10 cellular contexts compared by ENCODE assay signal in genomic region chr5:132421442-132421841, GRCh38. TPM values are rescaled to one million over a fixed set of nuclear protein-coding genes. Genes with fewer than 3 reads are reported as not detected.
DNase-seq lines count a peak whose midpoint lies in the region; ATAC-seq and TF ChIP-seq lines count a peak whose summit lies in the region.
"Had no signal": no experiment of that assay in that cellular context is flagged by ENCODE, and none has a peak within 500 bp of the region (broad histone marks: within the 10 kb centered on the region; RNA-seq: fewer than 3 reads in every experiment).

No MANE protein-coding gene starts in this region.

- H3K9me3 Mint-ChIP-seq in activated CD4-positive, alpha-beta T cell treated with anti-CD3 and anti-CD28 coated beads for 36 hours (ENCODE audit: low read depth), result no peaks in the 10 kb centered on the region
- H3K9me3 Mint-ChIP-seq in immature natural killer cell, result no peaks in the 10 kb centered on the region

- H3K27me3 ChIP-seq in RWPE2 (ENCODE audit: insufficient read depth, poor library complexity, severe bottlenecking) (no peaks in the 10 kb centered on the region), stomach (no peaks in the 10 kb centered on the region)

- peaks cover 64% of the 10 kb centered on the region for H3K4me1 ChIP-seq in RWPE2 (ENCODE audit: insufficient read depth, poor library complexity, severe bottlenecking)
- peaks cover 72 to 100% (median 91%) of the 10 kb centered on the region in 4 donors for H3K4me1 ChIP-seq in stomach

- H3K9me3 ChIP-seq in RWPE2 (ENCODE audit: severe bottlenecking) (no peaks in the 10 kb centered on the region), stomach (no peaks in the 10 kb centered on the region)

- no peak for ATAC-seq in activated CD4-positive, alpha-beta T cell treated with anti-CD3 and anti-CD28 coated beads for 36 hours
- no peak for ATAC-seq in RWPE2 (ENCODE audit: low read depth)

- H3K4me1 Mint-ChIP-seq in activated CD4-positive, alpha-beta T cell treated with anti-CD3 and anti-CD28 coated beads for 36 hours, result peaks cover 89% of the 10 kb centered on the region
- peaks cover 98 to 100% of the 10 kb centered on the region in 2 donors for H3K4me1 Mint-ChIP-seq in immature natural killer cell

- CTCF ChIA-PET in activated CD4-positive, alpha-beta T cell treated with anti-CD3 and anti-CD28 coated beads for 36 hours (lab: Charles Lee), result interaction anchor here (1.4 to 1.5 kb wide), 5 partner anchors 11 to 78 kb away, joined by 3 to 17 read pairs (median 6); no protein-coding TSS in a partner anchor

- TF ChIP-seq CTCF in RWPE2 (IDR thresholded peaks at IDR 0.05; ENCODE audit: poor library complexity, severe bottlenecking) (no peak), stomach (IDR thresholded peaks at IDR 0.05) (no peak)

- POLR2A ChIA-PET in activated CD4-positive, alpha-beta T cell treated with anti-CD3 and anti-CD28 coated beads for 36 hours (lab: Charles Lee), result interaction anchor here (1.0 to 2.0 kb wide), 3 partner anchors 11 to 69 kb away, joined by 4 to 7 read pairs (median 4); partner anchors contain the start of gene IRF1

- H3K4me3 Mint-ChIP-seq in activated CD4-positive, alpha-beta T cell treated with anti-CD3 and anti-CD28 coated beads for 36 hours, result peak overlapping the region; percentile 37
- H3K4me3 Mint-ChIP-seq in immature natural killer cell, result peak overlapping the region; percentile 71 to 87 (median 84)

- peak overlapping the region; percentile 32 for H3K27ac ChIP-seq in RWPE2 (ENCODE audit: poor library complexity, severe bottlenecking)
- H3K27ac ChIP-seq in stomach, result peak overlapping the region; percentile 20 to 100 (median 78)
- H3K27ac ChIP-seq: parathyroid adenoma had no signal

- no peak for DNase-seq in activated CD4-positive, alpha-beta T cell treated with anti-CD3 and anti-CD28 coated beads for 36 hours
- DNase-seq in activated CD4-positive, alpha-beta T cell treated with anti-CD3 and anti-CD28 coated beads, Interleukin-2, amount 50 U/mL, for 4 hours, result no peak
- no peak for DNase-seq in RWPE2 (ENCODE audit: low spot score)
- no peak for DNase-seq in immature natural killer cell
- no peak for DNase-seq in stomach
- no peak for DNase-seq in GM19240 (ENCODE audit: insufficient read length, low spot score)
- no peak for DNase-seq in NCI-H2196 treated with DMSO at 0.1 percent for 48 hours (lab: John Stamatoyannopoulos, UW; ENCODE audit: unreplicated experiment)
- DNase-seq in DMS114 treated with DMSO at 0.1 percent for 48 hours (lab: John Stamatoyannopoulos, UW; ENCODE audit: unreplicated experiment), result no peak
- DNase-seq: NCI-H526 treated with DMSO at 0.1 percent for 48 hours had no signal

- TF ChIP-seq EP300 in stomach (IDR thresholded peaks at IDR 0.05), result no peak

- H3K27me3 Mint-ChIP-seq in activated CD4-positive, alpha-beta T cell treated with anti-CD3 and anti-CD28 coated beads for 36 hours, result no peaks in the 10 kb centered on the region
- peaks cover 6 to 17% (median 12%) of the 10 kb centered on the region in 3 donors for H3K27me3 Mint-ChIP-seq in immature natural killer cell (ENCODE audit: low read depth in 3 of 3)

- no peak for TF ChIP-seq POLR2A in stomach (IDR thresholded peaks at IDR 0.05)

- intact Hi-C loops in activated CD4-positive, alpha-beta T cell treated with anti-CD3 and anti-CD28 coated beads for 36 hours (cut with DNase I, micrococcal nuclease), result loop anchor here in 1 of 2 experiments (2.0 to 10.0 kb wide), 3 partner anchors 35 to 887 kb away; partner anchors contain the start of gene RAPGEF6
- intact Hi-C loops in stomach (cut with DNase I; ENCODE audit: low total_unique reads), result no loop called here

- no peak overlapping the region for H3K4me3 ChIP-seq in RWPE2 (ENCODE audit: severe bottlenecking)
- H3K4me3 ChIP-seq in stomach, result no peak overlapping the region

- peak overlapping the region; percentile 67 for H3K27ac Mint-ChIP-seq in activated CD4-positive, alpha-beta T cell treated with anti-CD3 and anti-CD28 coated beads for 36 hours
- H3K27ac Mint-ChIP-seq in immature natural killer cell, result peak overlapping the region; percentile 98 to 100 (median 99)

- H3K36me3 Mint-ChIP-seq in activated CD4-positive, alpha-beta T cell treated with anti-CD3 and anti-CD28 coated beads for 36 hours (ENCODE audit: low read depth), result peaks cover 45% of the 10 kb centered on the region
- peaks cover 46 to 65% (median 46%) of the 10 kb centered on the region in 3 donors for H3K36me3 Mint-ChIP-seq in immature natural killer cell

- H3K36me3 ChIP-seq in RWPE2 (ENCODE audit: low read depth) (peaks cover 3% of the 10 kb centered on the region; the same call in 1 of the 2 replicates), stomach (peaks cover 0 to 26% (median 20%) of the 10 kb centered on the region in 4 donors)

RNA-seq across cellular contexts. Expression of gene SLC22A5, which starts 51.9 kb away (rescaled TPM):
- 1 to 10 TPM; 3.7 to 4.9 TPM for total RNA-seq in activated CD4-positive, alpha-beta T cell treated with anti-CD3 and anti-CD28 coated beads for 36 hours
- polyA plus RNA-seq in immature natural killer cell (1 to 10 TPM; 1.1 to 1.5 (median 1.5) TPM), stomach (1 to 10 TPM; 2.1 to 5.7 (median 3.0) TPM)
- total RNA-seq in stomach, result 10 to 100 TPM; 11.4 to 46.1 (median 37.5) TPM
